Comparison of ENCODE assay signal across 15 cellular contexts in the genomic region with DNA sequence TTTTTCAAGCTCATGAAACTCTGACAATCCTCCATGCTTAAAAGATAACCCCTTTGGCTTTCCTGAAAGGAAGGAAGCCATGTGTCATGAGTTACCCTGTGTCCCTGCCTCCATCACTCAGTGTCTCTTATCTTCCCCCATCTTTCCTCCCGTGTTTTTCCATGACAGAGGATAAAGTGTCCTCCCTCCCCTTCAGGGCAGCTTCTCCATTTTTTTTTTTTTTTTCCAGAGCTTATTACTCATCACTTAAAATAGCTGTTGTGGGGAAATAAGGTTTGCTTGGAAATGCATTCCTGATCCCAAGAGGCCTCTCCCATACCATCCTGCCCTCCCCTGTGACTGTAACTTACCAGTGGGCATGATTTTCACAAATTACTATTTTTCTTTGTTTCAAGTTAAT.
DNase-seq lines count a peak whose midpoint lies in the region; ATAC-seq and TF ChIP-seq lines count a peak whose summit lies in the region.
"Had no signal": no experiment of that assay in that cellular context is flagged by ENCODE, and none has a peak within 500 bp of the region (broad histone marks: within the 10 kb centered on the region; RNA-seq: fewer than 3 reads in every experiment).

No MANE protein-coding gene starts in this region.

- H3K36me3 ChIP-seq in RWPE2 (ENCODE audit: low read depth) (no peaks in the 10 kb centered on the region), testis (ENCODE audit: low read depth, missing control alignments) (no peaks in the 10 kb centered on the region)
- H3K36me3 ChIP-seq: SJSA1 had no signal

- no peaks in the 10 kb centered on the region for H3K9me3 ChIP-seq in RWPE2 (ENCODE audit: severe bottlenecking)
- no peaks in the 10 kb centered on the region for H3K9me3 ChIP-seq in testis

- TF ChIP-seq CTCF in RWPE2 (IDR thresholded peaks at IDR 0.05; ENCODE audit: poor library complexity, severe bottlenecking) (no peak), omental fat pad (IDR thresholded peaks at IDR 0.05) (no peak), testis (IDR thresholded peaks at IDR 0.05) (no peak), GM13977 (IDR thresholded peaks at IDR 0.05; ENCODE audit: extremely low read depth, insufficient read depth, missing control alignments) (no peak)

- H3K27ac ChIP-seq in RWPE2 (ENCODE audit: poor library complexity, severe bottlenecking) = peak overlapping the region; percentile 25
- H3K27ac ChIP-seq in testis = no peak overlapping the region
- H3K27ac ChIP-seq: SJSA1 had no signal

- H3K4me3 ChIP-seq in RWPE2 (ENCODE audit: severe bottlenecking) (no peak overlapping the region), testis (no peak overlapping the region)
- H3K4me3 ChIP-seq: SJSA1 had no signal

- WGBS in testis, 2 donors = 33 to 43% methylated on average over 1 of the region's 1 CpG

- H3K27me3 ChIP-seq in RWPE2 (ENCODE audit: insufficient read depth, poor library complexity, severe bottlenecking) (no peaks in the 10 kb centered on the region), testis (no peaks in the 10 kb centered on the region)
- H3K27me3 ChIP-seq: SJSA1 had no signal

- in situ Hi-C loops in Caki2 (cut with HindIII; ENCODE audit: low pct_unique_long_range_greater_than_20kb, low sequenced_read_pairs) (no loop called here), GM13977 (cut with MboI; ENCODE audit: low pct_unique_long_range_greater_than_20kb, low sequenced_read_pairs, unreplicated experiment) (no loop called here)

- peak; percentile 88 for ATAC-seq in RWPE2 (ENCODE audit: low read depth)
- ATAC-seq in omental fat pad (ENCODE audit: low FRiP score) = peak; percentile 74
- ATAC-seq in GM19467 (IDR thresholded peaks at IDR 0.05; ENCODE audit: unreplicated experiment) = no peak
- ATAC-seq: naive thymus-derived CD4-positive, alpha-beta T cell; stimulated activated memory B cell treated with anti-CD40 and anti-IgM and Interleukin-4, amounts not matched to agents 10 μg/mL and 1 μg/mL and 100 μg/mL, for 72 hours had no signal

- H3K4me1 ChIP-seq in RWPE2 (ENCODE audit: insufficient read depth, poor library complexity, severe bottlenecking) = peaks cover 9% of the 10 kb centered on the region
- H3K4me1 ChIP-seq in testis = no peaks in the 10 kb centered on the region
- H3K4me1 ChIP-seq: SJSA1 had no signal

- peak; percentile 76 for DNase-seq in Caki2 (ENCODE audit: low read depth)
- DNase-seq in RWPE2 (ENCODE audit: low spot score) = no peak
- peak; percentile 76 for DNase-seq in fibroblast of peridontal ligament (ENCODE audit: extremely low read depth)
- no peak for DNase-seq in omental fat pad (ENCODE audit: low spot score)
- no peak for DNase-seq in SHP77 treated with DMSO at 0.1 percent for 48 hours (lab: John Stamatoyannopoulos, UW)
- DNase-seq in testis = no peak
- no peak for DNase-seq in GM13977 (ENCODE audit: low spot score)
- DNase-seq: activated CD4-positive, alpha-beta T cell treated with anti-CD3 and anti-CD28 coated beads for 1 hour; activated gamma-delta T cell; Calu3; KBM-7; naive thymus-derived CD4-positive, alpha-beta T cell had no signal

- no peak for TF ChIP-seq POLR2A in testis (IDR thresholded peaks at IDR 0.05)

- intact Hi-C loops in testis (cut with DNase I; ENCODE audit: low total_unique reads) = no loop called here

Comparison
In these comparisons a context has a peak if more than half of its experiments do, and no peak if none do; other contexts are left out.
1. DNase-seq: peak in Caki2 (single experiment) and fibroblast of peridontal ligament (single experiment); none in RWPE2 (single experiment), omental fat pad (single experiment), SHP77 treated with DMSO at 0.1 percent for 48 hours (single experiment), testis (single experiment) and GM13977 (single experiment).